In the genomic region with DNA sequence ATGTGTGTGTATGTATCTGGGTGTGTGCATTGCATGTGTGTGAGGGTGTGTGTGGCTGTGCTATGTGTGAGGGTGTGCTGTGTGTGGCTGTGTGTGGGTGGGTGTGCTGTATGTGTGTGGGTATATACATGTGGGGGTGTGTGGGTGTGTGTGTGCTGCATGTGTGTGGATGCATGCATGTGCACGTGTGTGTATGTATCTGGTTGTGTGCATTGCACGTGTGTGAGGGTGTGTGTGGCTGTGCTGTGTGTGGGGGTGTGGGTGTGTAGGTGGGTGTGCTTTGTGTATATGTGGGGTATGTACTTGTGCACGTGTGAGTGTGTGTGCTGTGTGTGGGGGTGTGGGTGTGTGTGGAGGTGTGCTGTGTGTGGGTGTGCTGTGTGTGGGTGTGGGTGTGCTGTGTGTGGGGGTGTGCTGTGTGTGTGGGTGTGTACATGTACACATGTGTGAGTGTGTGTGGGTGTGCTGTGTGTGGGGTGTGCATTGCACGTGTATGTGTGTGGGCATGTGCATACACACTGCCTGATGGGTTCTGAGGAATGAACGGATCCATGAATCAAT, we compare ENCODE assay signal across 20 cellular contexts.
DNase-seq lines count a peak whose midpoint lies in the region; ATAC-seq, FAIRE-seq and TF ChIP-seq lines count a peak whose summit lies in the region.
"Had no signal": no experiment of that assay in that cellular context is flagged by ENCODE, and none has a peak within 500 bp of the region (broad histone marks: within the 10 kb centered on the region; RNA-seq: fewer than 3 reads in every experiment).

No MANE protein-coding gene starts in this region.

- H3K27ac Mint-ChIP-seq in HFFc6 = no peak overlapping the region

- no peak overlapping the region for H3K27ac ChIP-seq in neuronal stem cell (replicated peaks; ENCODE audit: low read length)

- H4K91ac ChIP-seq in neuronal stem cell (ENCODE audit: low read depth, low read length, poor library complexity) = no peak overlapping the region

- ATAC-seq in esophagus mucosa = peak; percentile 18
- no peak for ATAC-seq in GM21576 (IDR thresholded peaks at IDR 0.05; ENCODE audit: unreplicated experiment)
- ATAC-seq in GM21390 (IDR thresholded peaks at IDR 0.05; ENCODE audit: unreplicated experiment) = no peak
- ATAC-seq: SK-N-SH treated with all-trans-retinoic acid at 6 μM for 48 hours had no signal

- H3K4me1 ChIP-seq in neuronal stem cell (ENCODE audit: control insufficient read depth in 2 of 2, insufficient read depth in 1 of 2, low read depth in 1 of 2, low read length in 2 of 2) = peaks cover 3 to 16% of the 10 kb centered on the region in 2 donors
- H3K4me1 ChIP-seq: HAP-1 had no signal

- no peaks in the 10 kb centered on the region for H3K9me3 ChIP-seq in neuronal stem cell (replicated peaks in 1 of 2; ENCODE audit: control insufficient read depth in 2 of 2, insufficient read depth in 1 of 2, low read depth in 1 of 2, low read length in 2 of 2)
- H3K9me3 ChIP-seq: HAP-1 had no signal

- peak overlapping the region; percentile 90 for H2AK5ac ChIP-seq in neuronal stem cell (ENCODE audit: low read depth, low read length)

- peak overlapping the region; percentile 95 for H4K8ac ChIP-seq in neuronal stem cell (ENCODE audit: low read depth, low read length)

- no peaks in the 10 kb centered on the region for H3K36me3 Mint-ChIP-seq in HFFc6 (ENCODE audit: low read depth)
- H3K36me3 Mint-ChIP-seq: CD4-positive, CD25-positive, alpha-beta regulatory T cell had no signal

- H2AFZ ChIP-seq in neuronal stem cell (ENCODE audit: low read length) = no peak overlapping the region

- H2BK5ac ChIP-seq in neuronal stem cell (ENCODE audit: low read length) = no peak overlapping the region

- H3K4me2 ChIP-seq in neuronal stem cell (ENCODE audit: insufficient read depth, low read length, poor library complexity, severe bottlenecking) = no peak overlapping the region

- H3K14ac ChIP-seq in neuronal stem cell (ENCODE audit: low read length) = peak overlapping the region; percentile 96

- peak overlapping the region in 1 of 2 donors; percentile 69 for H3K4me3 ChIP-seq in neuronal stem cell (ENCODE audit: low read length in 2 of 2)
- H3K4me3 ChIP-seq: HAP-1 had no signal

- H3K4ac ChIP-seq in neuronal stem cell (ENCODE audit: low read length) = no peak overlapping the region

- H3K79me1 ChIP-seq in neuronal stem cell (ENCODE audit: low read depth, low read length) = no peaks in the 10 kb centered on the region

- H3K27me3 Mint-ChIP-seq in HFFc6 (ENCODE audit: insufficient read depth) = peaks cover 3% of the 10 kb centered on the region; the same call in 1 of the 2 replicates

- no peak for TF ChIP-seq CTCF in HFFc6 (IDR thresholded peaks at IDR 0.05)

- H3K23ac ChIP-seq in neuronal stem cell (ENCODE audit: low read depth, low read length, poor library complexity) = peak overlapping the region; percentile 4

- H3K27me3 ChIP-seq in neuronal stem cell (ENCODE audit: control insufficient read depth in 3 of 3, insufficient read depth in 3 of 3, low read depth in 1 of 3, low read length in 3 of 3) = peaks cover 0 to 5% (median 5%) of the 10 kb centered on the region in 3 experiments

- no peaks in the 10 kb centered on the region for H3K36me3 ChIP-seq in neuronal stem cell (replicated peaks in 1 of 2; ENCODE audit: control insufficient read depth in 2 of 2, insufficient read depth in 2 of 2, low read length in 2 of 2)
- H3K36me3 ChIP-seq: HAP-1 had no signal

- peak overlapping the region; percentile 78 for H2BK15ac ChIP-seq in neuronal stem cell (ENCODE audit: low read length)

- no peaks in the 10 kb centered on the region for H3K4me1 Mint-ChIP-seq in HFFc6 (ENCODE audit: low read depth)

- peak overlapping the region; percentile 92 for H2BK12ac ChIP-seq in neuronal stem cell (ENCODE audit: low read length)

- H3K9ac ChIP-seq in neuronal stem cell (ENCODE audit: low read depth, low read length, poor library complexity) = peak overlapping the region; percentile 1

- no CpG with 5 or more reads among the region's 5 CpGs for WGBS in neuronal stem cell (ENCODE audit: extremely low coverage in 2 of 2, insufficient read length in 2 of 2, insufficient replicate concordance in 1 of 2), 2 donors

- peak overlapping the region; percentile 24 for H3K18ac ChIP-seq in neuronal stem cell (ENCODE audit: low read length)

- no peak overlapping the region for H2BK120ac ChIP-seq in neuronal stem cell (ENCODE audit: low read depth, low read length)

- no peak overlapping the region for H3K4me3 Mint-ChIP-seq in HFFc6
- H3K4me3 Mint-ChIP-seq: CD4-positive, CD25-positive, alpha-beta regulatory T cell had no signal

- peak; percentile 31 for FAIRE-seq in HTR-8/SVneo (lab: Jason Lieb, UNC)
- FAIRE-seq: G401.6 had no signal

- DNase-seq in HTR-8/SVneo (ENCODE audit: insufficient read length, low spot score) = no peak
- DNase-seq in neuronal stem cell (ENCODE audit: low spot score) = no peak
- DNase-seq in HFFc6 = no peak
- no peak for DNase-seq in activated CD4-positive, alpha-beta T cell treated with anti-CD3 and anti-CD28 coated beads, Interleukin-2, amount 50 U/mL, for 48 hours
- DNase-seq: AML-193; CD4-positive, CD25-positive, alpha-beta regulatory T cell; COR-L47; DMS 273 treated with DMSO at 0.1 percent for 48 hours; KG1; NCI-H1694 treated with DMSO at 0.1 percent for 48 hours; NCI-H524; NCI-H82; OCI-M1; SIG-M5 had no signal

- peaks cover 50% of the 10 kb centered on the region for H3K9me3 Mint-ChIP-seq in HFFc6
- H3K9me3 Mint-ChIP-seq: CD4-positive, CD25-positive, alpha-beta regulatory T cell had no signal
